In the genomic region with DNA sequence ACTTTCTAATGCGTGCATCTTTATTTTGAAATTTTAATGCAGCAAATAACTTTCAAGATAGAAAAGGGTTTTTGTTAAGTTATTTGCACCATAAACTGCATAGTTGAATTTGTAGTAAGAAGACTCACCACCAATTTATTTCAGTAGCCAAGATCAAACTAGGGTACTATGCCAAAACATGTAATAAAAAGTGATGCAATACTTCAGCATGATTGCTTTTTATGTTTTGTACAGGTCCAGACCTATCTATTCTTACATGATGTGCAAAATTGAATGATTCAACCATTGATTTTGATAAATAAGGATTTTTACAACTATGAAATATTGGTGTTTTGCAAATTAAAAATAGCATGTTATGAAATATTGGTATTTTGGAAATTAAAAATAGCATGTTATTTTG, we compare ENCODE assay signal across 10 cellular contexts. TPM values are rescaled to one million over a fixed set of nuclear protein-coding genes. Genes with fewer than 3 reads are reported as not detected.
DNase-seq lines count a peak whose midpoint lies in the region; TF ChIP-seq lines count a peak whose summit lies in the region.
"Had no signal": no experiment of that assay in that cellular context is flagged by ENCODE, and none has a peak within 500 bp of the region (broad histone marks: within the 10 kb centered on the region; RNA-seq: fewer than 3 reads in every experiment).

No MANE protein-coding gene starts in this region.

- no peak for TF ChIP-seq CTCF in astrocyte of the cerebellum (IDR thresholded peaks at IDR 0.05; ENCODE audit: low read depth, low read length, missing control alignments)

- no peak overlapping the region for H2BK12ac ChIP-seq in mesenchymal stem cell (ENCODE audit: low read length in 2 of 2)

- no peak overlapping the region for H3K14ac ChIP-seq in mesenchymal stem cell (ENCODE audit: low read length in 2 of 2)

- DNase-seq in EL, result peak; percentile 50
- DNase-seq in LoVo (ENCODE audit: low spot score), result peak; percentile 67
- peak; percentile 33 for DNase-seq in astrocyte of the cerebellum (ENCODE audit: low read depth)
- no peak for DNase-seq in mesenchymal stem cell
- no peak for DNase-seq in DMS114 treated with DMSO at 0.1 percent for 48 hours (lab: John Stamatoyannopoulos, UW; ENCODE audit: unreplicated experiment)
- no peak for DNase-seq in T-helper 2 cell
- no peak for DNase-seq in stimulated activated CD4-positive, alpha-beta T cell treated with anti-CD3 and anti-CD28 coated beads, Interleukin-1b, Interleukin-23, amount 100 ng/mL, for 48 hours
- DNase-seq: activated CD4-positive, alpha-beta T cell treated with anti-CD3 and anti-CD28 coated beads, Interleukin-2, amount 10 ng/mL, durations not matched to agents 7 days and 5 days; H7 had no signal

- H2AK5ac ChIP-seq in mesenchymal stem cell (ENCODE audit: low read length, severe bottlenecking), result no peak overlapping the region

- no peaks in the 10 kb centered on the region for H3K9me3 ChIP-seq in mesenchymal stem cell (ENCODE audit: control insufficient read depth, low read length)

- no peak overlapping the region for H2AFZ ChIP-seq in mesenchymal stem cell (ENCODE audit: low read depth, low read length)

- H3K4ac ChIP-seq in mesenchymal stem cell (ENCODE audit: low read depth in 1 of 2, low read length in 2 of 2), result no peak overlapping the region

- H2BK5ac ChIP-seq in mesenchymal stem cell (ENCODE audit: low read depth, low read length, poor library complexity, severe bottlenecking), result no peak overlapping the region

- H3K79me1 ChIP-seq in mesenchymal stem cell (replicated peaks; ENCODE audit: low read length, poor library complexity, severe bottlenecking), result no peaks in the 10 kb centered on the region

- H3K27ac ChIP-seq in mesenchymal stem cell (ENCODE audit: low read length, poor library complexity, severe bottlenecking), result no peak overlapping the region

- no peaks in the 10 kb centered on the region for H3K4me1 ChIP-seq in mesenchymal stem cell (ENCODE audit: control insufficient read depth, insufficient read depth, low read depth, low read length)

- no peak overlapping the region for H4K8ac ChIP-seq in mesenchymal stem cell (ENCODE audit: low read length)

- no peak overlapping the region for H3K18ac ChIP-seq in mesenchymal stem cell (ENCODE audit: low read depth in 1 of 2, low read length in 2 of 2)

- no CpG with 5 or more reads among the region's 1 CpG for WGBS in mesenchymal stem cell

- no peak overlapping the region for H2BK15ac ChIP-seq in mesenchymal stem cell (ENCODE audit: low read depth, poor library complexity, severe bottlenecking)

- peaks cover 0 to 3% of the 10 kb centered on the region in 2 experiments for H3K36me3 ChIP-seq in mesenchymal stem cell (ENCODE audit: control insufficient read depth in 1 of 2, insufficient read depth in 2 of 2, low read depth in 1 of 2, low read length in 2 of 2)

- H3K9ac ChIP-seq in mesenchymal stem cell (ENCODE audit: low read length), result peak overlapping the region; percentile 40

- no peak overlapping the region for H4K91ac ChIP-seq in mesenchymal stem cell (ENCODE audit: low read length)

- H3K23ac ChIP-seq in mesenchymal stem cell (ENCODE audit: low read length in 2 of 2), result no peak overlapping the region

- no peak overlapping the region for H2BK120ac ChIP-seq in mesenchymal stem cell (ENCODE audit: low read depth, low read length)

- H3K27me3 ChIP-seq in mesenchymal stem cell (ENCODE audit: control insufficient read depth in 1 of 2, insufficient read depth in 1 of 2, low read length in 2 of 2), result no peaks in the 10 kb centered on the region

- in situ Hi-C loops in astrocyte of the cerebellum (cut with HindIII; ENCODE audit: low sequenced_read_pairs), result no loop called here

- no peak overlapping the region for H3K4me2 ChIP-seq in mesenchymal stem cell (ENCODE audit: low read length, poor library complexity, severe bottlenecking)

- H3K4me3 ChIP-seq in astrocyte of the cerebellum (ENCODE audit: low read depth, low read length) (no peak overlapping the region), mesenchymal stem cell (ENCODE audit: insufficient read depth in 1 of 2, low read depth in 1 of 2, low read length in 2 of 2) (no peak overlapping the region)
- H3K4me3 ChIP-seq: lung had no signal

RNA-seq across cellular contexts. Expression of gene AGPS, which starts 26.7 kb away (rescaled TPM):
- 24.4 TPM for polyA plus RNA-seq in mesenchymal stem cell (2013, experiment 1 of 2)
- polyA plus RNA-seq in mesenchymal stem cell (2013, experiment 2 of 2), result 23.3 TPM

Comparison
In these comparisons a context has a peak if more than half of its experiments do, and no peak if none do; other contexts are left out.
1. DNase-seq: peak in EL (single experiment), LoVo (single experiment) and astrocyte of the cerebellum (single experiment); none in mesenchymal stem cell (single experiment), DMS114 treated with DMSO at 0.1 percent for 48 hours (single experiment), T-helper 2 cell (0 of 5) and stimulated activated CD4-positive, alpha-beta T cell treated with anti-CD3 and anti-CD28 coated beads, Interleukin-1b, Interleukin-23, amount 100 ng/mL, for 48 hours (single experiment).